Comparison of ENCODE assay signal across 24 cellular contexts in the genomic region with DNA sequence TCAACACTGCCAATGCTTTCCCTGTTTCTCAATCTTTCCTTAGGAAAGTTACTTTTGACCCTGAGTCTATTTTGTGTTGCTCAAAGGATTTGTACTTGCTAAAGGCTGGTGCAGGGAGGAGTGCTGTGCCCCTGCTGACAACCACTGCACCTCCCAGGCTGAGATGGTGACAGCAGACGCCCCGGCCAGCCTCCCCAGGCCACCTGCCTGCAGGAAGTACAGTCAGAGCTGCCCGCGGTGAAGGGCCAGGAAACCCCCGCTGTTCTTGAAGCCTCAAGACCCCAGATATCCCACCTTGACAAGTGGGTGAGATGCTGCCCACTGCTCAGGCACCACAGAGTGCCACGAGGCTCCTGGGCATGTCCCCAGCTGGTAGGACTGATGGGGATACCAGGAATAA. TPM values are rescaled to one million over a fixed set of nuclear protein-coding genes. Genes with fewer than 3 reads are reported as not detected.
"Had no signal": no experiment of that assay in that cellular context is flagged by ENCODE, and none has a peak within 500 bp of the region (broad histone marks: within the 10 kb centered on the region; RNA-seq: fewer than 3 reads in every experiment).

No MANE protein-coding gene starts in this region.

- H3K27ac Mint-ChIP-seq: activated B cell treated with CpG ODN at 0.5 μM for 24 hours; activated CD4-positive, alpha-beta T cell treated with anti-CD3 and anti-CD28 coated beads, Interleukin-2, amount 10 ng/mL, durations not matched to agents 24 days and 14 days; nephron progenitor cell; progenitor cell of endocrine pancreas; T-helper 1 cell treated with Interleukin-12 subunit alpha and Interleukin-12 subunit beta and Interleukin-4 antibody, amounts not matched to agents 30 μg/mL and 1 μg/mL, for 36 hours had no signal

- H3K4me3 ChIP-seq: colonic mucosa, esophagus squamous epithelium, thoracic aorta had no signal

- H3K27ac ChIP-seq: colonic mucosa, esophagus squamous epithelium, thoracic aorta had no signal

- H3K36me3 ChIP-seq: colonic mucosa, esophagus squamous epithelium, thoracic aorta had no signal

- H3K4me1 ChIP-seq: colonic mucosa, esophagus squamous epithelium had no signal

- H3K9me3 Mint-ChIP-seq: activated B cell treated with CpG ODN at 0.5 μM for 24 hours; activated CD4-positive, alpha-beta T cell treated with anti-CD3 and anti-CD28 coated beads, Interleukin-2, amount 10 ng/mL, durations not matched to agents 24 days and 14 days; nephron progenitor cell; stimulated activated naive CD8-positive, alpha-beta T cell treated with anti-CD3 and anti-CD28 coated beads, Interleukin-15, amount 100 ng/mL, for 72 hours; T-helper 1 cell treated with Interleukin-12 subunit alpha and Interleukin-12 subunit beta and Interleukin-4 antibody, amounts not matched to agents 30 μg/mL and 1 μg/mL, for 36 hours had no signal

- FAIRE-seq: endothelial cell of umbilical vein, small intestine, TTC549 had no signal

- H3K4me1 Mint-ChIP-seq: activated B cell treated with CpG ODN at 0.5 μM for 24 hours had no signal

- DNase-seq: activated B cell treated with CpG ODN at 0.5 μM for 24 hours; activated CD4-positive, alpha-beta T cell treated with anti-CD3 and anti-CD28 coated beads, Interleukin-2, amount 10 ng/mL, durations not matched to agents 24 days and 14 days; activated effector memory CD4-positive, alpha-beta T cell treated with Interleukin-2 at 50 U/mL for 16 hours; activated naive CD4-positive, alpha-beta T cell treated with anti-CD3 and anti-CD28 coated beads, Interleukin-2, amount 50 U/mL, for 16 hours; amniotic stem cell; caudate nucleus; colonic mucosa; esophagus squamous epithelium; hypothalamus; mesendoderm; nephron progenitor cell; right cardiac atrium; small intestine; stimulated activated CD4-positive, alpha-beta T cell treated with anti-CD3 and anti-CD28 coated beads, Interleukin-4, amount 100 ng/mL, for 4 hours; stimulated activated CD8-positive, alpha-beta memory T cell treated with anti-CD3 and anti-CD28 coated beads, Interleukin-4, amount 100 ng/mL, for 48 hours; stimulated activated naive CD8-positive, alpha-beta T cell treated with anti-CD3 and anti-CD28 coated beads, Interleukin-15, amount 100 ng/mL, for 72 hours had no signal

- H3K4me3 Mint-ChIP-seq: activated B cell treated with CpG ODN at 0.5 μM for 24 hours; activated CD4-positive, alpha-beta T cell treated with anti-CD3 and anti-CD28 coated beads, Interleukin-2, amount 10 ng/mL, durations not matched to agents 24 days and 14 days; nephron progenitor cell; stimulated activated naive CD8-positive, alpha-beta T cell treated with anti-CD3 and anti-CD28 coated beads, Interleukin-15, amount 100 ng/mL, for 72 hours; T-helper 1 cell treated with Interleukin-12 subunit alpha and Interleukin-12 subunit beta and Interleukin-4 antibody, amounts not matched to agents 30 μg/mL and 1 μg/mL, for 36 hours had no signal

- ATAC-seq: right cardiac atrium; stimulated activated naive CD8-positive, alpha-beta T cell treated with anti-CD3 and anti-CD28 coated beads, Interleukin-15, amount 100 ng/mL, for 72 hours had no signal

- H3K27me3 Mint-ChIP-seq: activated B cell treated with CpG ODN at 0.5 μM for 24 hours; activated CD4-positive, alpha-beta T cell treated with anti-CD3 and anti-CD28 coated beads, Interleukin-2, amount 10 ng/mL, durations not matched to agents 24 days and 14 days; stimulated activated naive CD8-positive, alpha-beta T cell treated with anti-CD3 and anti-CD28 coated beads, Interleukin-15, amount 100 ng/mL, for 72 hours had no signal

- H3K9me3 ChIP-seq: colonic mucosa, esophagus squamous epithelium, thoracic aorta had no signal

- H3K27me3 ChIP-seq: colonic mucosa, esophagus squamous epithelium had no signal

RNA-seq across cellular contexts. Expression of a gene that starts 44.2 kb away (rescaled TPM):
- total RNA-seq: activated B cell treated with CpG ODN at 0.5 μM for 24 hours; activated CD4-positive, alpha-beta T cell treated with anti-CD3 and anti-CD28 coated beads, Interleukin-2, amount 10 ng/mL, durations not matched to agents 24 days and 14 days; activated CD8-positive, alpha-beta memory T cell treated with anti-CD3 and anti-CD28 coated beads for 36 hours; endothelial cell of umbilical vein; glomerular endothelial cell; kidney epithelial cell had no signal
- polyA plus RNA-seq: endothelial cell of umbilical vein had no signal
